ENCODE assay signal across 19 cellular contexts in the genomic region with DNA sequence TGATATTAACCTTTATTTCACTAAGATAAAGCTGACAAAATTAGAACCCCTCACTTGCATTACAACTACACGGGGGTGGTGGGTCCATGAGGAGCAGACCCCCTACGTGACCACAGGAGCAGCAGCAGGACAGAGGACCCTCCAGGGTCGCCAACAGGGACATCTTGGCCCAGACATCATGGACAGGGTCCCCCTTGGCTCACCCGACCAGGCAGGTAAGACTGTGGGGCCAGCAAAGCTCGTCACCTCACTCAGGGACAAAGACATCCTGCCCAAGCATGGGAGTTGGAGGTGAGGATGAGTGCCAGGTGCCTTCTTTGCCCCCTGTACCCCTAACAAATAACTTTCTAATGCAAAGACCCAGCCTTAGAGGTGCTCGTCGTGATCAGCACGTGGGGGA.
"Had no signal": no experiment of that assay in that cellular context is flagged by ENCODE, and none has a peak within 500 bp of the region (broad histone marks: within the 10 kb centered on the region; RNA-seq: fewer than 3 reads in every experiment).

No MANE protein-coding gene starts in this region.

- H3K4me3 ChIP-seq: colonic mucosa, dorsolateral prefrontal cortex, gastroesophageal sphincter, heart left ventricle, hepatocyte, left lung, lower lobe of right lung had no signal

- H3K27me3 ChIP-seq: colonic mucosa, dorsolateral prefrontal cortex, foreskin keratinocyte, gastroesophageal sphincter, heart left ventricle, hepatocyte, left lung had no signal

- H2AFZ ChIP-seq: hepatocyte had no signal

- H3K4me2 ChIP-seq: hepatocyte had no signal

- DNase-seq: cerebellar nuclear complex; colonic mucosa; dermis blood vessel endothelial cell; dorsolateral prefrontal cortex; effector CD4-positive, alpha-beta T cell; effector memory CD4-positive, alpha-beta T cell; erythroblast; foreskin keratinocyte; heart left ventricle; hypothalamus; left cardiac atrium; left lung; left ventricle myocardium superior; lower lobe of right lung; mesenchymal stem cell; midbrain had no signal

- H3K4me1 ChIP-seq: colonic mucosa, foreskin keratinocyte, gastroesophageal sphincter, heart left ventricle, left lung, lower lobe of right lung had no signal

- H3K9me3 ChIP-seq: colonic mucosa, gastroesophageal sphincter, heart left ventricle, left lung, lower lobe of right lung had no signal

- H3K27ac ChIP-seq: colonic mucosa, dorsolateral prefrontal cortex, epithelial cell of prostate, foreskin keratinocyte, gastroesophageal sphincter, heart left ventricle, hepatocyte, left lung, lower lobe of right lung had no signal

- H3K36me3 ChIP-seq: colonic mucosa, gastroesophageal sphincter, heart left ventricle, left lung, lower lobe of right lung had no signal
